In genomic region chr2:112843288-112843687, GRCh38 we compare ENCODE assay signal across 31 cellular contexts. TPM values are rescaled to one million over a fixed set of nuclear protein-coding genes. Genes with fewer than 3 reads are reported as not detected.
"Had no signal": no experiment of that assay in that cellular context is flagged by ENCODE, and none has a peak within 500 bp of the region (broad histone marks: within the 10 kb centered on the region; RNA-seq: fewer than 3 reads in every experiment).

No MANE protein-coding gene starts in this region.

- H3K4me3 ChIP-seq: heart right ventricle, hepatocyte, lower lobe of right lung, pancreas, prostate gland, skin epidermis, tibial nerve, uterus had no signal

- H3K9me3 ChIP-seq: heart right ventricle, lower lobe of right lung, pancreas, prostate gland, uterus had no signal

- FAIRE-seq: pancreas had no signal

- H3K27ac Mint-ChIP-seq: mesothelial cell of epicardium; naive thymus-derived CD4-positive, alpha-beta T cell; stimulated activated effector memory CD8-positive, alpha-beta T cell treated with anti-CD3 and anti-CD28 coated beads, Interleukin-12 subunit alpha, Interleukin-12 subunit beta, amount 100 ng/mL, for 72 hours; stimulated activated naive CD8-positive, alpha-beta T cell treated with anti-CD3 and anti-CD28 coated beads, Interleukin-15, amount 100 ng/mL, for 72 hours; type B pancreatic cell had no signal

- H3K4me3 Mint-ChIP-seq: mesothelial cell of epicardium; naive thymus-derived CD4-positive, alpha-beta T cell; stimulated activated effector memory CD8-positive, alpha-beta T cell treated with anti-CD3 and anti-CD28 coated beads, Interleukin-12 subunit alpha, Interleukin-12 subunit beta, amount 100 ng/mL, for 72 hours; stimulated activated naive CD8-positive, alpha-beta T cell treated with anti-CD3 and anti-CD28 coated beads, Interleukin-15, amount 100 ng/mL, for 72 hours; type B pancreatic cell had no signal

- H3K9me3 Mint-ChIP-seq: naive thymus-derived CD4-positive, alpha-beta T cell; stimulated activated effector memory CD8-positive, alpha-beta T cell treated with anti-CD3 and anti-CD28 coated beads, Interleukin-12 subunit alpha, Interleukin-12 subunit beta, amount 100 ng/mL, for 72 hours; stimulated activated naive CD8-positive, alpha-beta T cell treated with anti-CD3 and anti-CD28 coated beads, Interleukin-15, amount 100 ng/mL, for 72 hours had no signal

- ATAC-seq: heart right ventricle; lower lobe of right lung; naive thymus-derived CD4-positive, alpha-beta T cell; natural killer cell treated with Interleukin-12 subunit alpha and Interleukin-12 subunit beta and Interleukin-15 and Interleukin-18, amount 100 ng/mL, for 72 hours; pancreas; right cardiac atrium; sciatic nerve; stimulated activated effector memory CD8-positive, alpha-beta T cell treated with anti-CD3 and anti-CD28 coated beads, Interleukin-12 subunit alpha, Interleukin-12 subunit beta, amount 100 ng/mL, for 72 hours; stimulated activated naive CD8-positive, alpha-beta T cell treated with anti-CD3 and anti-CD28 coated beads, Interleukin-15, amount 100 ng/mL, for 72 hours had no signal

- H3K27me3 ChIP-seq: hepatocyte, pancreas, tibial nerve, uterus had no signal

- DNase-seq: heart right ventricle; islet precursor cell; lower lobe of right lung; mammary epithelial cell; mesendoderm; naive thymus-derived CD4-positive, alpha-beta T cell; nucleus accumbens; pancreas; posterior cingulate gyrus; retina; right cardiac atrium; stimulated activated CD4-positive, alpha-beta T cell treated with anti-CD3 and anti-CD28 coated beads, Interleukin-12 subunit alpha, Interleukin-12 subunit beta, amount 100 ng/mL, for 4 hours; stimulated activated CD4-positive, alpha-beta T cell treated with anti-CD3 and anti-CD28 coated beads, Interleukin-15, amount 100 ng/mL, for 24 hours; stimulated activated CD4-positive, alpha-beta T cell treated with anti-CD3 and anti-CD28 coated beads, Interleukin-4, amount 100 ng/mL, for 24 hours; stimulated activated naive CD4-positive, alpha-beta T cell treated with Interleukin-2 at 50 U/mL for 16 hours; stimulated activated naive CD8-positive, alpha-beta T cell treated with anti-CD3 and anti-CD28 coated beads, Interleukin-15, amount 100 ng/mL, for 72 hours; substantia nigra; uterus had no signal

- H3K4me2 ChIP-seq: hepatocyte had no signal

- H3K36me3 ChIP-seq: heart right ventricle, lower lobe of right lung, pancreas, prostate gland, tibial nerve, uterus had no signal

- H3K27ac ChIP-seq: heart right ventricle, hepatocyte, lower lobe of right lung, pancreas, prostate gland, skin epidermis, tibial nerve, uterus had no signal

- H3K36me3 Mint-ChIP-seq: mesothelial cell of epicardium; naive thymus-derived CD4-positive, alpha-beta T cell; natural killer cell treated with Interleukin-12 subunit alpha and Interleukin-12 subunit beta and Interleukin-15 and Interleukin-18, amount 100 ng/mL, for 72 hours; stimulated activated effector memory CD8-positive, alpha-beta T cell treated with anti-CD3 and anti-CD28 coated beads, Interleukin-12 subunit alpha, Interleukin-12 subunit beta, amount 100 ng/mL, for 72 hours; type B pancreatic cell had no signal

- H3K4me1 ChIP-seq: pancreas, prostate gland, tibial nerve, uterus had no signal

RNA-seq across cellular contexts. Expression of gene IL1B, which starts 6.7 kb away (rescaled TPM):
- total RNA-seq: left lobe of liver, myocyte, prostate gland had no signal

RNA-seq across cellular contexts. Expression of gene IL1A, which starts 59.0 kb away (rescaled TPM):
- total RNA-seq: heart right ventricle, left lobe of liver, myocyte, osteoblast, right cardiac atrium, temporal lobe had no signal
